ENCODE assay signal across 14 cellular contexts in genomic region chr1:38997901-38998190, GRCh38. TPM values are rescaled to one million over a fixed set of nuclear protein-coding genes. Genes with fewer than 3 reads are reported as not detected.
DNase-seq lines count a peak whose midpoint lies in the region; ATAC-seq, FAIRE-seq and TF ChIP-seq lines count a peak whose summit lies in the region.
"Had no signal": no experiment of that assay in that cellular context is flagged by ENCODE, and none has a peak within 500 bp of the region (broad histone marks: within the 10 kb centered on the region; RNA-seq: fewer than 3 reads in every experiment).

No MANE protein-coding gene starts in this region.

- H3K27ac ChIP-seq in sigmoid colon (peak overlapping the region in 3 of 4 donors; percentile 45 to 57 (median 50)), upper lobe of right lung (no peak overlapping the region)
- H3K27ac ChIP-seq: pancreas had no signal

- H3K9me3 ChIP-seq in sigmoid colon: no peaks in the 10 kb centered on the region
- no peaks in the 10 kb centered on the region for H3K9me3 ChIP-seq in upper lobe of right lung
- H3K9me3 ChIP-seq: pancreas had no signal

- TF ChIP-seq POLR2A in sigmoid colon (IDR thresholded peaks at IDR 0.05): no peak

- H3K36me3 Mint-ChIP-seq in activated CD4-positive, alpha-beta T cell treated with anti-CD3 and anti-CD28 coated beads, Interleukin-2, amount 10 ng/mL, durations not matched to agents 24 days and 14 days (ENCODE audit: low read depth): peaks cover 65% of the 10 kb centered on the region
- H3K36me3 Mint-ChIP-seq in activated CD4-positive, alpha-beta memory T cell treated with anti-CD3 and anti-CD28 coated beads for 36 hours: peaks cover 52% of the 10 kb centered on the region
- H3K36me3 Mint-ChIP-seq in glutamatergic neuron (ENCODE audit: unreplicated experiment): no peaks in the 10 kb centered on the region

- H3K4me3 Mint-ChIP-seq in activated CD4-positive, alpha-beta T cell treated with anti-CD3 and anti-CD28 coated beads, Interleukin-2, amount 10 ng/mL, durations not matched to agents 24 days and 14 days: peak overlapping the region; percentile 63
- H3K4me3 Mint-ChIP-seq in activated CD4-positive, alpha-beta memory T cell treated with anti-CD3 and anti-CD28 coated beads for 36 hours: no peak overlapping the region
- peak overlapping the region; percentile 50 for H3K4me3 Mint-ChIP-seq in glutamatergic neuron (ENCODE audit: unreplicated experiment)

- POLR2A ChIA-PET in activated CD4-positive, alpha-beta memory T cell treated with anti-CD3 and anti-CD28 coated beads for 36 hours (lab: Charles Lee): no interaction called here

- H3K4me3 ChIP-seq in sigmoid colon (no peak overlapping the region), upper lobe of right lung (no peak overlapping the region)
- H3K4me3 ChIP-seq: pancreas had no signal

- H3K4me1 Mint-ChIP-seq in activated CD4-positive, alpha-beta T cell treated with anti-CD3 and anti-CD28 coated beads, Interleukin-2, amount 10 ng/mL, durations not matched to agents 24 days and 14 days: peaks cover 51% of the 10 kb centered on the region
- H3K4me1 Mint-ChIP-seq in activated CD4-positive, alpha-beta memory T cell treated with anti-CD3 and anti-CD28 coated beads for 36 hours (ENCODE audit: low read depth): peaks cover 73% of the 10 kb centered on the region
- peaks cover 19% of the 10 kb centered on the region for H3K4me1 Mint-ChIP-seq in glutamatergic neuron (ENCODE audit: low read depth, unreplicated experiment)

- intact Hi-C loops in activated CD4-positive, alpha-beta T cell treated with anti-CD3 and anti-CD28 coated beads, Interleukin-2, amount 10 ng/mL, durations not matched to agents 24 days and 14 days (cut with micrococcal nuclease): no loop called here
- intact Hi-C loops in activated CD4-positive, alpha-beta memory T cell treated with anti-CD3 and anti-CD28 coated beads for 36 hours (cut with micrococcal nuclease): loop anchor here (10.0 kb wide), 1 partner anchor 197 kb away; no protein-coding TSS in a partner anchor
- intact Hi-C loops in sigmoid colon (cut with DNase I): no loop called here
- intact Hi-C loops in upper lobe of right lung (cut with DNase I): no loop called here

- H3K27me3 Mint-ChIP-seq in activated CD4-positive, alpha-beta T cell treated with anti-CD3 and anti-CD28 coated beads, Interleukin-2, amount 10 ng/mL, durations not matched to agents 24 days and 14 days: no peaks in the 10 kb centered on the region
- H3K27me3 Mint-ChIP-seq in activated CD4-positive, alpha-beta memory T cell treated with anti-CD3 and anti-CD28 coated beads for 36 hours: no peaks in the 10 kb centered on the region
- no peaks in the 10 kb centered on the region for H3K27me3 Mint-ChIP-seq in glutamatergic neuron (ENCODE audit: unreplicated experiment)

- no peak for ATAC-seq in upper lobe of right lung
- ATAC-seq: left lobe of liver, pancreas had no signal

- peaks cover 14 to 59% (median 36%) of the 10 kb centered on the region in 4 donors for H3K36me3 ChIP-seq in sigmoid colon
- peaks cover 75% of the 10 kb centered on the region for H3K36me3 ChIP-seq in upper lobe of right lung

- no peak for TF ChIP-seq EP300 in sigmoid colon (IDR thresholded peaks at IDR 0.05)

- H3K4me1 ChIP-seq in sigmoid colon (peaks cover 0 to 47% (median 43%) of the 10 kb centered on the region in 4 donors), upper lobe of right lung (peaks cover 9% of the 10 kb centered on the region)

- H3K27me3 ChIP-seq in sigmoid colon: no peaks in the 10 kb centered on the region
- H3K27me3 ChIP-seq in upper lobe of right lung: no peaks in the 10 kb centered on the region
- H3K27me3 ChIP-seq: pancreas had no signal

- peak overlapping the region; percentile 75 for H3K27ac Mint-ChIP-seq in activated CD4-positive, alpha-beta T cell treated with anti-CD3 and anti-CD28 coated beads, Interleukin-2, amount 10 ng/mL, durations not matched to agents 24 days and 14 days
- H3K27ac Mint-ChIP-seq in activated CD4-positive, alpha-beta memory T cell treated with anti-CD3 and anti-CD28 coated beads for 36 hours: peak overlapping the region; percentile 44
- no peak overlapping the region for H3K27ac Mint-ChIP-seq in glutamatergic neuron (ENCODE audit: unreplicated experiment)

- DNase-seq in activated CD4-positive, alpha-beta T cell treated with anti-CD3 and anti-CD28 coated beads, Interleukin-2, amount 10 ng/mL, durations not matched to agents 24 days and 14 days: no peak
- DNase-seq in activated CD4-positive, alpha-beta T cell treated with anti-CD3 and anti-CD28 coated beads for 4 hours: no peak
- DNase-seq in activated CD4-positive, alpha-beta memory T cell treated with anti-CD3 and anti-CD28 coated beads for 36 hours: no peak
- no peak for DNase-seq in glutamatergic neuron
- no peak for DNase-seq in sigmoid colon
- no peak for DNase-seq in NCI-H1092 (lab: John Stamatoyannopoulos, UW)
- no peak for DNase-seq in upper lobe of right lung
- DNase-seq in GM19239 (ENCODE audit: insufficient read length, low spot score): no peak
- DNase-seq: activated CD8-positive, alpha-beta memory T cell treated with anti-CD3 and anti-CD28 coated beads, Interleukin-2, amount 50 U/mL, for 48 hours; pancreas; stimulated activated CD4-positive, alpha-beta T cell treated with anti-CD3 and anti-CD28 coated beads, Interleukin-4, amount 100 ng/mL, for 24 hours had no signal

- TF ChIP-seq CTCF in glutamatergic neuron (IDR thresholded peaks at IDR 0.05; ENCODE audit: partially characterized antibody, unreplicated experiment) (no peak), sigmoid colon (IDR thresholded peaks at IDR 0.05) (no peak), upper lobe of right lung (IDR thresholded peaks at IDR 0.05) (no peak)

- H3K9me3 Mint-ChIP-seq in activated CD4-positive, alpha-beta T cell treated with anti-CD3 and anti-CD28 coated beads, Interleukin-2, amount 10 ng/mL, durations not matched to agents 24 days and 14 days: no peaks in the 10 kb centered on the region
- H3K9me3 Mint-ChIP-seq in activated CD4-positive, alpha-beta memory T cell treated with anti-CD3 and anti-CD28 coated beads for 36 hours: no peaks in the 10 kb centered on the region
- H3K9me3 Mint-ChIP-seq in glutamatergic neuron (ENCODE audit: unreplicated experiment): no peaks in the 10 kb centered on the region

- FAIRE-seq in GM19239 (lab: Jason Lieb, UNC): no peak
- FAIRE-seq: A204.1, colon, pancreas had no signal

- CTCF ChIA-PET in activated CD4-positive, alpha-beta memory T cell treated with anti-CD3 and anti-CD28 coated beads for 36 hours (lab: Charles Lee): interaction anchor here (1.4 kb wide), 1 partner anchor 125 kb away, joined by 3 read pairs; the partner anchor contains the start of gene MYCBP

- 52 to 54% methylated on average over 3 of the region's 3 CpGs for WGBS in sigmoid colon, 2 donors

RNA-seq across cellular contexts. Expression of gene AKIRIN1, which starts 6.8 kb away (rescaled TPM):
- total RNA-seq in activated CD4-positive, alpha-beta T cell treated with anti-CD3 and anti-CD28 coated beads, Interleukin-2, amount 10 ng/mL, durations not matched to agents 24 days and 14 days: 76.0 and 79.3 TPM in 2 replicates
- 10 to 100 TPM; 73.2 to 74.3 TPM for total RNA-seq in activated CD4-positive, alpha-beta memory T cell treated with anti-CD3 and anti-CD28 coated beads for 36 hours
- total RNA-seq in glutamatergic neuron (ENCODE audit: unreplicated experiment) (95.5 TPM), sigmoid colon (10 to 100 TPM; 42.7 to 55.7 (median 51.6) TPM), upper lobe of right lung (49.8 TPM)
- 10 to 100 TPM; 28.4 to 59.2 (median 50.5) TPM for polyA plus RNA-seq in sigmoid colon

RNA-seq across cellular contexts. Expression of gene NDUFS5, which starts 28.3 kb away (rescaled TPM):
- total RNA-seq in activated CD4-positive, alpha-beta T cell treated with anti-CD3 and anti-CD28 coated beads, Interleukin-2, amount 10 ng/mL, durations not matched to agents 24 days and 14 days: 162 and 164 TPM in 2 replicates
- 100 to 1,000 TPM; 238 to 240 TPM for total RNA-seq in activated CD4-positive, alpha-beta memory T cell treated with anti-CD3 and anti-CD28 coated beads for 36 hours
- 320 TPM for total RNA-seq in glutamatergic neuron (ENCODE audit: unreplicated experiment)
- total RNA-seq in sigmoid colon: 1,000 to 10,000 TPM in 1 of 4 donors, 100 to 1,000 TPM in 3; 525 to 1,407 (median 722) TPM
- 100 to 1,000 TPM; 586 to 662 (median 646) TPM for polyA plus RNA-seq in sigmoid colon
- 154 TPM for total RNA-seq in upper lobe of right lung

RNA-seq across cellular contexts. Expression of gene RHBDL2, which starts 56.2 kb away (rescaled TPM):
- total RNA-seq in activated CD4-positive, alpha-beta T cell treated with anti-CD3 and anti-CD28 coated beads, Interleukin-2, amount 10 ng/mL, durations not matched to agents 24 days and 14 days: not detected in 2 replicates
- not detected for total RNA-seq in activated CD4-positive, alpha-beta memory T cell treated with anti-CD3 and anti-CD28 coated beads for 36 hours
- not detected for total RNA-seq in glutamatergic neuron (ENCODE audit: unreplicated experiment)
- total RNA-seq in sigmoid colon: under 1 TPM in 1 of 4 donors, not detected in 3; 0.55 TPM
- polyA plus RNA-seq in sigmoid colon: 10 to 100 TPM in 1 of 3 donors, 1 to 10 TPM in 2; 4.6 to 24.9 (median 9.6) TPM
- total RNA-seq in upper lobe of right lung: 1.1 TPM
- total RNA-seq: left lobe of liver had no signal
